In the genomic region with DNA sequence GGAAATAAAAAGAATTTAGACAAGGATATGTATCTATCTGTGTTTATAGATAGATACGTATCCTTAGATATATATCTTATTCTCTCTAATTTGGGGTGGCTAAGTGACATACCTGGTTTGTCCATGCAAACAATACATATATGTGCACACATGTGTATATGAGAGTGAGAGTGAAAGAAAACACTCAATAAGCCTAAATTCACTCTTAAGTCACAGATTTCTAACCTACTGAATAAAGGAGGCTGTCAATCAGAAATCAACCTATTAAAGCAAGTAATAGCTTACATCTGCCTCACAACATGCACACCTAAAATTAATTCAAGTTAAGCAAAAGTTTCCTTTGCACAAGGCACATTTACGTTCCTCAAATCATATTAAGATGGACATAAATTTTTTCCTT, we compare ENCODE assay signal across 20 cellular contexts.
A peak's percentile ranks its signal among the peaks of the same experiment; 100 is the strongest.
DNase-seq lines count a peak whose midpoint lies in the region; ATAC-seq, FAIRE-seq and TF ChIP-seq lines count a peak whose summit lies in the region.
"Had no signal": no experiment of that assay in that cellular context is flagged by ENCODE, and none has a peak within 500 bp of the region (broad histone marks: within the 10 kb centered on the region; RNA-seq: fewer than 3 reads in every experiment).

No MANE protein-coding gene starts in this region.

- H3K27ac ChIP-seq in A549 (no peak overlapping the region), GM23338 (ENCODE audit: low read depth) (no peak overlapping the region), SK-N-MC (0 out of 2 replicates have a peak overlapping the region, but pooled peaks have one; percentile 47), neural progenitor cell (peak overlapping the region; percentile 64), suprapubic skin (no peak overlapping the region)
- H3K27ac ChIP-seq: 22Rv1, GM23248 had no signal

- TF ChIP-seq CTCF in A549 (IDR thresholded peaks at IDR 0.05) (no peak), GM23338 (conservative IDR thresholded peaks at IDR 0.05; ENCODE audit: low read depth in 2 of 2) (no peak), neural progenitor cell (IDR thresholded peaks at IDR 0.05) (no peak), suprapubic skin (IDR thresholded peaks at IDR 0.05) (no peak), osteocyte (IDR thresholded peaks at IDR 0.05) (no peak)

- H3K9me3 ChIP-seq in A549, result no peaks in the 10 kb centered on the region
- no peaks in the 10 kb centered on the region for H3K9me3 ChIP-seq in SK-N-MC (ENCODE audit: low read depth, low read length)
- H3K9me3 ChIP-seq in neural progenitor cell (ENCODE audit: low read depth), result no peaks in the 10 kb centered on the region
- H3K9me3 ChIP-seq in suprapubic skin, result no peaks in the 10 kb centered on the region

- CTCF ChIA-PET in A549 (lab: Yijun Ruan, JAX), result interaction anchor here (0.6 to 2.3 kb wide), 8 partner anchors 10 to 311 kb away, joined by 3 to 7 read pairs (median 4); no protein-coding TSS in a partner anchor

- POLR2A ChIA-PET in A549 (lab: Yijun Ruan, JAX), result no interaction called here

- TF ChIP-seq RAD21 in A549 (conservative IDR thresholded peaks at IDR 0.05 in 1 of 2, IDR thresholded peaks at IDR 0.05 in 1 of 2), result no peak

- FAIRE-seq in A549 (lab: Jason Lieb, UNC), result peak; percentile 18
- FAIRE-seq: GM12878 had no signal

- no peak for TF ChIP-seq POLR2A in A549 (IDR thresholded peaks at IDR 0.05; ENCODE audit: low read length)
- no peak for TF ChIP-seq POLR2A in suprapubic skin (IDR thresholded peaks at IDR 0.05)

- 94% methylated on average over 2 of the region's 2 CpGs for WGBS in A549 (ENCODE audit: missing lambda C conversion rate)
- 95% methylated on average over 2 of the region's 2 CpGs for WGBS in suprapubic skin

- H3K9me3 Mint-ChIP-seq in GM23338 (no peaks in the 10 kb centered on the region), neural progenitor cell (no peaks in the 10 kb centered on the region), osteocyte (ENCODE audit: unreplicated experiment) (no peaks in the 10 kb centered on the region)
- H3K9me3 Mint-ChIP-seq: CD4-positive, alpha-beta memory T cell; H9 had no signal

- no peaks in the 10 kb centered on the region for H3F3A ChIP-seq in GM23338 (replicated peaks; ENCODE audit: low read depth)
- H3F3A ChIP-seq in neural progenitor cell (ENCODE audit: low read depth), result peaks cover 13% of the 10 kb centered on the region

- no peak overlapping the region for H2AFZ ChIP-seq in GM23338
- H2AFZ ChIP-seq in neural progenitor cell (replicated peaks), result no peak overlapping the region
- H2AFZ ChIP-seq: GM23248 had no signal

- H3K79me2 ChIP-seq in GM23338 (replicated peaks; ENCODE audit: insufficient read depth) (peaks cover 100% of the 10 kb centered on the region), neural progenitor cell (ENCODE audit: low read depth) (peaks cover 99% of the 10 kb centered on the region)

- H3K4me2 ChIP-seq in A549 (no peak overlapping the region), GM23338 (no peak overlapping the region), neural progenitor cell (peak overlapping the region; percentile 3)

- ATAC-seq in A549 (no peak), GM23338 (no peak), GM21515 (IDR thresholded peaks at IDR 0.05; ENCODE audit: unreplicated experiment) (no peak)
- ATAC-seq: GM12878, HCT116 had no signal

- TF ChIP-seq EP300 in A549 (IDR thresholded peaks at IDR 0.05) (no peak), suprapubic skin (IDR thresholded peaks at IDR 0.05) (no peak)

- H3K9ac ChIP-seq in SK-N-MC (ENCODE audit: insufficient read length) (no peak overlapping the region), neural progenitor cell (no peak overlapping the region)
- H3K9ac ChIP-seq: GM23248 had no signal

- peaks cover 6% of the 10 kb centered on the region; the same call in 1 of the 2 replicates for H3K36me3 ChIP-seq in GM23338 (ENCODE audit: insufficient read depth)
- peaks cover 8% of the 10 kb centered on the region for H3K36me3 ChIP-seq in SK-N-MC (ENCODE audit: insufficient read depth, low read length)
- H3K36me3 ChIP-seq in neural progenitor cell, result peaks cover 7% of the 10 kb centered on the region
- no peaks in the 10 kb centered on the region for H3K36me3 ChIP-seq in suprapubic skin

- no peak for DNase-seq in A549 (ENCODE audit: low read depth in 1 of 2, low spot score in 1 of 2)
- DNase-seq in GM23338 (ENCODE audit: low spot score), result no peak
- no peak for DNase-seq in SK-N-MC (ENCODE audit: low read depth, low spot score)
- DNase-seq in neural progenitor cell (ENCODE audit: low spot score), result no peak
- no peak for DNase-seq in DMS79 treated with DMSO at 0.1 percent for 48 hours (lab: John Stamatoyannopoulos, UW)
- DNase-seq in suprapubic skin (ENCODE audit: low spot score in 2 of 2), result no peak
- no peak for DNase-seq in osteocyte (ENCODE audit: extremely low spot score, unreplicated experiment)
- DNase-seq: C1 segment of cervical spinal cord; Calu3; CD4-positive, alpha-beta memory T cell; COR-L47; DMS153; EL; GDM1; GM23248; H9 had no signal

- H3K27ac Mint-ChIP-seq in GM23338 (peak overlapping the region; percentile 31; the same call in 1 of the 2 replicates), neural progenitor cell (no peak overlapping the region), osteocyte (ENCODE audit: unreplicated experiment) (no peak overlapping the region)
- H3K27ac Mint-ChIP-seq: CD4-positive, alpha-beta memory T cell had no signal

- no peaks in the 10 kb centered on the region for H3K27me3 ChIP-seq in GM23338 (ENCODE audit: insufficient read depth)
- H3K27me3 ChIP-seq in neural progenitor cell, result no peaks in the 10 kb centered on the region
- no peaks in the 10 kb centered on the region for H3K27me3 ChIP-seq in suprapubic skin

- H3K36me3 Mint-ChIP-seq in GM23338 (ENCODE audit: low read depth) (no peaks in the 10 kb centered on the region), neural progenitor cell (peaks cover 5% of the 10 kb centered on the region), osteocyte (ENCODE audit: unreplicated experiment) (no peaks in the 10 kb centered on the region)
- H3K36me3 Mint-ChIP-seq: CD4-positive, alpha-beta memory T cell had no signal

- H3K4me1 Mint-ChIP-seq in GM23338 (peaks cover 71% of the 10 kb centered on the region), neural progenitor cell (peaks cover 40% of the 10 kb centered on the region), osteocyte (ENCODE audit: unreplicated experiment) (peaks cover 38% of the 10 kb centered on the region)
- H3K4me1 Mint-ChIP-seq: CD4-positive, alpha-beta memory T cell had no signal

- no peaks in the 10 kb centered on the region for H3K9me2 ChIP-seq in GM23338 (ENCODE audit: insufficient read depth)

- H3K4me1 ChIP-seq in A549, result peaks cover 30% of the 10 kb centered on the region
- H3K4me1 ChIP-seq in GM23338 (ENCODE audit: insufficient read depth), result peaks cover 81% of the 10 kb centered on the region
- peaks cover 42% of the 10 kb centered on the region for H3K4me1 ChIP-seq in neural progenitor cell
- no peaks in the 10 kb centered on the region for H3K4me1 ChIP-seq in suprapubic skin

- H3K4me3 ChIP-seq in A549, result no peak overlapping the region
- no peak overlapping the region for H3K4me3 ChIP-seq in GM23338
- no peak overlapping the region for H3K4me3 ChIP-seq in SK-N-MC
- H3K4me3 ChIP-seq in neural progenitor cell, result no peak overlapping the region
- H3K4me3 ChIP-seq in suprapubic skin, result no peak overlapping the region
- H3K4me3 ChIP-seq: GM12878, GM23248 had no signal

- no peak overlapping the region for H3K4me3 Mint-ChIP-seq in GM23338
- no peak overlapping the region for H3K4me3 Mint-ChIP-seq in neural progenitor cell
- no peak overlapping the region for H3K4me3 Mint-ChIP-seq in osteocyte (ENCODE audit: unreplicated experiment)
- H3K4me3 Mint-ChIP-seq: CD4-positive, alpha-beta memory T cell had no signal

- H3K27me3 Mint-ChIP-seq in GM23338 (ENCODE audit: insufficient read depth, low read depth, poor library complexity) (no peaks in the 10 kb centered on the region), neural progenitor cell (ENCODE audit: insufficient read depth, low read depth) (no peaks in the 10 kb centered on the region), osteocyte (ENCODE audit: unreplicated experiment) (no peaks in the 10 kb centered on the region)

- peaks cover 23% of the 10 kb centered on the region for H4K20me1 ChIP-seq in GM23338 (replicated peaks; ENCODE audit: insufficient read depth)
- peaks cover 91% of the 10 kb centered on the region for H4K20me1 ChIP-seq in neural progenitor cell (ENCODE audit: low read depth)

TF ChIP-seq in A549, 52 proteins besides CTCF, POLR2A, EP300 and RAD21:
- TF ChIP-seq, protein P1, sequence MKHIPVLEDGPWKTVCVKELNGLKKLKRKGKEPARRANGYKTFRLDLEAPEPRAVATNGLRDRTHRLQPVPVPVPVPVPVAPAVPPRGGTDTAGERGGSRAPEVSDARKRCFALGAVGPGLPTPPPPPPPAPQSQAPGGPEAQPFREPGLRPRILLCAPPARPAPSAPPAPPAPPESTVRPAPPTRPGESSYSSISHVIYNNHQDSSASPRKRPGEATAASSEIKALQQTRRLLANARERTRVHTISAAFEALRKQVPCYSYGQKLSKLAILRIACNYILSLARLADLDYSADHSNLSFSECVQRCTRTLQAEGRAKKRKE (CRISPR knock-in tag; IDR thresholded peaks at IDR 0.05; ENCODE audit: low read depth), result no peak
- no peak for TF ChIP-seq FOSB (CRISPR knock-in tag; IDR thresholded peaks at IDR 0.05)
- no peak for TF ChIP-seq NFE2L2 (conservative IDR thresholded peaks at IDR 0.05; ENCODE audit: low read length)
- no peak for TF ChIP-seq KDM1A (IDR thresholded peaks at IDR 0.05; ENCODE audit: low read depth)
- no peak for TF ChIP-seq HEYL (CRISPR knock-in tag; IDR thresholded peaks at IDR 0.05)
- no peak for TF ChIP-seq CEBPB (IDR thresholded peaks at IDR 0.05)
- no peak for TF ChIP-seq HOXB5 (CRISPR knock-in tag; IDR thresholded peaks at IDR 0.05)
- no peak for TF ChIP-seq CBX2 (IDR thresholded peaks at IDR 0.05; ENCODE audit: borderline replicate concordance, low read depth)
TF ChIP-seq in A549: peak in this region for 0.

TF ChIP-seq in GM23338, 12 proteins besides CTCF, POLR2A, EP300 and RAD21 (continues in another document):
- TF ChIP-seq ZNF331 (CRISPR knock-in tag; IDR thresholded peaks at IDR 0.05; ENCODE audit: low read depth) (no peak), CREB1 (CRISPR knock-in tag; IDR thresholded peaks at IDR 0.05; ENCODE audit: low read depth) (no peak), EZH2 (IDR thresholded peaks at IDR 0.05; ENCODE audit: low read depth, unreplicated experiment) (no peak), POLR2AphosphoS5 (IDR thresholded peaks at IDR 0.05; ENCODE audit: low read depth) (no peak)

Comparison
In these comparisons a context has a peak if more than half of its experiments do, and no peak if none do; other contexts are left out.
1. H3K27ac ChIP-seq: peak in SK-N-MC (single experiment) and neural progenitor cell (single experiment); none in A549 (0 of 2), GM23338 (single experiment) and suprapubic skin (single experiment).